Comparison of ENCODE assay signal across 7 cellular contexts in genomic region chr12:4164591-4165558, GRCh38.
DNase-seq lines count a peak whose midpoint lies in the region; ATAC-seq and TF ChIP-seq lines count a peak whose summit lies in the region.

No MANE protein-coding gene starts in this region.

- H3K27ac Mint-ChIP-seq in activated T-helper 2 cell treated with anti-CD3 and anti-CD28 coated beads, Interferon-gamma antibody, Interleukin-2, Interleukin-4, amounts not matched to agents 10 μg/mL and 5 μg/mL and 100 μg/mL, durations not matched to agents 14 hours and 24 hours and 36 hours = peak overlapping the region; percentile 95
- H3K27ac Mint-ChIP-seq in osteocyte (ENCODE audit: unreplicated experiment) = peak overlapping the region; percentile 13

- H3K4me1 ChIP-seq in HUES6 (ENCODE audit: control insufficient read depth, insufficient read depth, low read length) = peaks cover 28% of the 10 kb centered on the region
- peaks cover 8% of the 10 kb centered on the region for H3K4me1 ChIP-seq in foreskin keratinocyte
- no peaks in the 10 kb centered on the region for H3K4me1 ChIP-seq in upper lobe of right lung

- H3K9me3 Mint-ChIP-seq in activated T-helper 2 cell treated with anti-CD3 and anti-CD28 coated beads, Interferon-gamma antibody, Interleukin-2, Interleukin-4, amounts not matched to agents 10 μg/mL and 5 μg/mL and 100 μg/mL, durations not matched to agents 14 hours and 24 hours and 36 hours = peaks cover 8% of the 10 kb centered on the region
- no peaks in the 10 kb centered on the region for H3K9me3 Mint-ChIP-seq in osteocyte (ENCODE audit: unreplicated experiment)

- H3K36me3 ChIP-seq in HUES6 (ENCODE audit: control insufficient read depth, insufficient read depth, low read length) (no peaks in the 10 kb centered on the region), upper lobe of right lung (no peaks in the 10 kb centered on the region)

- DNase-seq in activated T-helper 2 cell treated with anti-CD3 and anti-CD28 coated beads, Interferon-gamma antibody, Interleukin-2, Interleukin-4, amounts not matched to agents 10 μg/mL and 5 μg/mL and 100 μg/mL, durations not matched to agents 14 hours and 24 hours and 36 hours (ENCODE audit: low spot score) = peak; percentile 64
- DNase-seq in foreskin keratinocyte = peak; percentile 53 to 80
- peak; percentile 81 for DNase-seq in osteocyte (ENCODE audit: extremely low spot score, unreplicated experiment)
- peak; percentile 66 for DNase-seq in upper lobe of right lung

- H3K36me3 Mint-ChIP-seq in activated T-helper 2 cell treated with anti-CD3 and anti-CD28 coated beads, Interferon-gamma antibody, Interleukin-2, Interleukin-4, amounts not matched to agents 10 μg/mL and 5 μg/mL and 100 μg/mL, durations not matched to agents 14 hours and 24 hours and 36 hours (ENCODE audit: low read depth) = peaks cover 6% of the 10 kb centered on the region
- H3K36me3 Mint-ChIP-seq in osteocyte (ENCODE audit: unreplicated experiment) = no peaks in the 10 kb centered on the region

- peaks cover 4% of the 10 kb centered on the region; the same call in 1 of the 2 replicates for H3K27me3 ChIP-seq in HUES6 (ENCODE audit: control insufficient read depth, insufficient read depth, low read length)
- H3K27me3 ChIP-seq in foreskin keratinocyte = no peaks in the 10 kb centered on the region
- H3K27me3 ChIP-seq in upper lobe of right lung = no peaks in the 10 kb centered on the region

- H3K4me3 ChIP-seq in HUES6 (ENCODE audit: low read depth, low read length) (peak overlapping the region; percentile 64), upper lobe of right lung (peak overlapping the region; percentile 44)

- peak overlapping the region; percentile 76 for H3K9ac ChIP-seq in HUES6 (ENCODE audit: low read length)

- ATAC-seq in foreskin keratinocyte = peak; percentile 96
- peak; percentile 83 for ATAC-seq in upper lobe of right lung
- no peak for ATAC-seq in GM21367 (IDR thresholded peaks at IDR 0.05; ENCODE audit: unreplicated experiment)

- TF ChIP-seq CTCF in foreskin keratinocyte (conservative IDR thresholded peaks at IDR 0.05) = no peak
- no peak for TF ChIP-seq CTCF in osteocyte (IDR thresholded peaks at IDR 0.05)
- no peak for TF ChIP-seq CTCF in upper lobe of right lung (IDR thresholded peaks at IDR 0.05)

- intact Hi-C loops in activated T-helper 2 cell treated with anti-CD3 and anti-CD28 coated beads, Interferon-gamma antibody, Interleukin-2, Interleukin-4, amounts not matched to agents 10 μg/mL and 5 μg/mL and 100 μg/mL, durations not matched to agents 14 hours and 24 hours and 36 hours (cut with micrococcal nuclease) = loop anchor here (1.0 kb wide), 1 partner anchor 13 kb away; no protein-coding TSS in a partner anchor
- intact Hi-C loops in upper lobe of right lung (cut with DNase I) = no loop called here

- H3K27me3 Mint-ChIP-seq in activated T-helper 2 cell treated with anti-CD3 and anti-CD28 coated beads, Interferon-gamma antibody, Interleukin-2, Interleukin-4, amounts not matched to agents 10 μg/mL and 5 μg/mL and 100 μg/mL, durations not matched to agents 14 hours and 24 hours and 36 hours (ENCODE audit: low read depth) = no peaks in the 10 kb centered on the region
- no peaks in the 10 kb centered on the region for H3K27me3 Mint-ChIP-seq in osteocyte (ENCODE audit: unreplicated experiment)

- peaks cover 6% of the 10 kb centered on the region; the same call in 1 of the 2 replicates for H3K9me3 ChIP-seq in HUES6 (ENCODE audit: control insufficient read depth, insufficient read depth, low read depth, low read length)
- no peaks in the 10 kb centered on the region for H3K9me3 ChIP-seq in upper lobe of right lung

- H3K27ac ChIP-seq in HUES6 (ENCODE audit: low read depth, low read length) = peak overlapping the region; percentile 75
- peak overlapping the region; percentile 78 for H3K27ac ChIP-seq in foreskin keratinocyte
- no peak overlapping the region for H3K27ac ChIP-seq in upper lobe of right lung

- H3K4me1 Mint-ChIP-seq in activated T-helper 2 cell treated with anti-CD3 and anti-CD28 coated beads, Interferon-gamma antibody, Interleukin-2, Interleukin-4, amounts not matched to agents 10 μg/mL and 5 μg/mL and 100 μg/mL, durations not matched to agents 14 hours and 24 hours and 36 hours (ENCODE audit: low read depth) = peaks cover 68% of the 10 kb centered on the region
- H3K4me1 Mint-ChIP-seq in osteocyte (ENCODE audit: unreplicated experiment) = peaks cover 7% of the 10 kb centered on the region

- H3K4me3 Mint-ChIP-seq in activated T-helper 2 cell treated with anti-CD3 and anti-CD28 coated beads, Interferon-gamma antibody, Interleukin-2, Interleukin-4, amounts not matched to agents 10 μg/mL and 5 μg/mL and 100 μg/mL, durations not matched to agents 14 hours and 24 hours and 36 hours (ENCODE audit: low read depth) = peak overlapping the region; percentile 84
- H3K4me3 Mint-ChIP-seq in osteocyte (ENCODE audit: unreplicated experiment) = peak overlapping the region; percentile 68

- peak; percentile 70 for TF ChIP-seq POLR2A in GM19193 (IDR thresholded peaks at IDR 0.05; ENCODE audit: extremely low read depth, insufficient read depth, insufficient read length)
